Comparison of ENCODE assay signal across 6 cellular contexts in the genomic region with DNA sequence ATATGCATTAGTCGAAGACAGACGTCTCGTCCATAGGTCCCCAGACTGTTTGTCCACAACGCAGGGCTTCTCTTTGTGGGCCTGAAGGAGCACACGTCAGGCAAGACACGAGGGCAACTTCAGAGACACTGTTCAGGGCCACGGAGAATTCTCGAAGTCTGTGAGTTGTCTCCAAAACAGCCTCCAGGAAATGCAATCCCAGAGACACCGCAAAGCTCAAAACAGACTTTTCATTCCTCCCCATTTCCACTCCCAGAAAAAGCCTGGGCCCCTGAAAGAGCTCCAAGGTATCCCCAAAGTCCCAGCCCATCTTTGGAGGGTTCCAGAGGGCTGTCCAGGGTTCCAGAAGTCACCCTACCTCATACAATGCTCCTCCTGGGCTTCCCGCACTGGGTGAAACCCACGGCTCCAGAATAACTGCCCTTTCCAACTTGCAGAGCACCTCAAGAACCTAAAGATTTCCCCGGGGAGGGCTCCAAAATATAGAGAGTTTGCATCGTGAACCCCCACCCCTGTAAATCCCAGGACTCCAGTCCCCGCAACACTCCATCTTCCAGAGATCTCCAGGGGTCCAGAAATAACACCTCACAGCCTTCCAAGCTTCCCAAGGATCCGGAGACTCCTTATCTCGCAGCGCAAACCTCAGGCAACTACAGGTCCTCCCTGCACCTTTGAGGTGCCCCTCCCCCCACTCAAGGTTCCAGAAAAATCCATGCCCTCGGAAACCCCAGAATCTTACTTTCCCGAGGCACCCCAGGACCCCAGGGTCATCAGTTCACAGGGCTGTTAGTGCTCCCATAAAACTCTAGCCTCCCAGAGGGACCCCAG. TPM values are rescaled to one million over a fixed set of nuclear protein-coding genes. Genes with fewer than 3 reads are reported as not detected.
DNase-seq lines count a peak whose midpoint lies in the region; TF ChIP-seq lines count a peak whose summit lies in the region.

No MANE protein-coding gene starts in this region.

- TF ChIP-seq CTCF in mammary epithelial cell (conservative IDR thresholded peaks at IDR 0.05 in 1 of 2, IDR thresholded peaks at IDR 0.05 in 1 of 2; ENCODE audit: extremely low read depth in 1 of 2, insufficient read depth in 1 of 2, low read depth in 1 of 2, low read length in 2 of 2) = no peak

- 71% methylated on average over 17 of the region's 19 CpGs for WGBS in mammary epithelial cell (ENCODE audit: low coverage, missing lambda C conversion rate)

- H3K4me1 ChIP-seq in mammary epithelial cell (ENCODE audit: insufficient read depth, low read length) = peaks cover 27% of the 10 kb centered on the region
- peaks cover 24% of the 10 kb centered on the region for H3K4me1 ChIP-seq in neuron (ENCODE audit: insufficient read depth, low read length)

- DNase-seq in NCI-H82 (lab: John Stamatoyannopoulos, UW) = peak; percentile 54
- DNase-seq in NCI-H82 treated with DMSO at 0.1 percent for 48 hours (lab: John Stamatoyannopoulos, UW; ENCODE audit: unreplicated experiment) = no peak
- DNase-seq in mammary epithelial cell = no peak
- no peak for DNase-seq in NCI-H1436 treated with DMSO at 0.1 percent for 48 hours (lab: John Stamatoyannopoulos, UW)
- DNase-seq in NCI-H526 (lab: John Stamatoyannopoulos, UW) = no peak

- H3K79me2 ChIP-seq in mammary epithelial cell (ENCODE audit: insufficient read depth, low read length) = no peaks in the 10 kb centered on the region

- H3K27me3 ChIP-seq in mammary epithelial cell (ENCODE audit: insufficient read depth, low read length) (no peaks in the 10 kb centered on the region), neuron (ENCODE audit: insufficient read depth, low read length) (no peaks in the 10 kb centered on the region)

- H3K9ac ChIP-seq in mammary epithelial cell (ENCODE audit: insufficient read depth, low read length) = no peak overlapping the region

- dilution Hi-C loops in mammary epithelial cell (cut with HindIII; ENCODE audit: low sequenced_read_pairs) = loop anchor here (5.0 kb wide), 3 partner anchors 62 to 167 kb away; partner anchors contain the start of gene NUCB1

- H3K36me3 ChIP-seq in mammary epithelial cell (ENCODE audit: insufficient read depth, low read length) (peaks cover 7% of the 10 kb centered on the region), neuron (ENCODE audit: insufficient read depth, low read length) (peaks cover 15% of the 10 kb centered on the region)

- peak overlapping the region; percentile 7 for H3K27ac ChIP-seq in mammary epithelial cell (ENCODE audit: insufficient read depth, low read depth, low read length)

- no peaks in the 10 kb centered on the region for H4K20me1 ChIP-seq in mammary epithelial cell (ENCODE audit: insufficient read depth, low read length)

- intact Hi-C loops in mammary epithelial cell (cut with micrococcal nuclease) = loop anchor here (1.0 to 10.0 kb wide), 3 partner anchors 64 to 320 kb away; partner anchors contain the start of genes CA11 and NUCB1

- no peaks in the 10 kb centered on the region for H3K9me3 ChIP-seq in mammary epithelial cell (replicated peaks; ENCODE audit: insufficient read depth, low read length)
- peaks cover 3% of the 10 kb centered on the region for H3K9me3 ChIP-seq in neuron (ENCODE audit: low read length)

- peak overlapping the region; percentile 56 for H3K4me2 ChIP-seq in mammary epithelial cell (ENCODE audit: insufficient read depth, low read depth, low read length)

- in situ Hi-C loops in mammary epithelial cell (cut with MboI; ENCODE audit: low sequenced_read_pairs in 2 of 2) = loop anchor here in 1 of 2 donors (25.0 kb wide), 1 partner anchor 177 kb away; no protein-coding TSS in a partner anchor

- H2AFZ ChIP-seq in mammary epithelial cell (ENCODE audit: low read depth, low read length) = no peak overlapping the region
- no peak overlapping the region for H2AFZ ChIP-seq in neuron (ENCODE audit: low read depth, low read length)

- CTCF ChIA-PET in mammary epithelial cell (lab: Charles Lee; ENCODE audit: low non-redundant PET) = no interaction called here

- no TSS peak for BruUV-seq in mammary epithelial cell (replicated peaks; lab: Mats Ljungman, UMichigan)

- H3K4me3 ChIP-seq in mammary epithelial cell (replicated peaks in 1 of 3; ENCODE audit: insufficient read depth in 1 of 3, low read depth in 2 of 3, low read length in 3 of 3) = no peak overlapping the region
- H3K4me3 ChIP-seq in neuron (ENCODE audit: low read length) = peak overlapping the region; percentile 15

RNA-seq across cellular contexts. Expression of gene FTL, which starts 0.7 kb away (rescaled TPM):
- 100 to 1,000 TPM; 186 to 287 TPM for total RNA-seq in mammary epithelial cell
- 181 TPM for polyA plus RNA-seq in mammary epithelial cell
- polyA minus RNA-seq in mammary epithelial cell = 416 TPM

RNA-seq across cellular contexts. Expression of gene BAX, which starts 9.7 kb away (rescaled TPM):
- total RNA-seq in mammary epithelial cell = 100 to 1,000 TPM in 1 of 2 donors, 10 to 100 TPM in 1; 53.7 to 180 TPM
- 77.6 TPM for polyA plus RNA-seq in mammary epithelial cell
- 74.0 TPM for polyA minus RNA-seq in mammary epithelial cell

RNA-seq across cellular contexts. Expression of gene GYS1, which starts 28.7 kb away (rescaled TPM):
- 10 to 100 TPM; 40.0 to 79.8 TPM for total RNA-seq in mammary epithelial cell
- 88.3 TPM for polyA plus RNA-seq in mammary epithelial cell
- 362 TPM for polyA minus RNA-seq in mammary epithelial cell

RNA-seq across cellular contexts. Expression of gene RUVBL2, which starts 29.3 kb away (rescaled TPM):
- total RNA-seq in mammary epithelial cell = 100 to 1,000 TPM; 108 to 148 TPM
- 256 TPM for polyA plus RNA-seq in mammary epithelial cell
- polyA minus RNA-seq in mammary epithelial cell = 120 TPM

RNA-seq across cellular contexts. Expression of gene DHDH, which starts 30.9 kb away (rescaled TPM):
- 1 to 10 TPM in 1 of 2 donors, under 1 TPM in 1; 0.33 to 3.0 TPM for total RNA-seq in mammary epithelial cell
- polyA plus RNA-seq in mammary epithelial cell = 3.7 TPM
- 2.9 TPM for polyA minus RNA-seq in mammary epithelial cell
